Comparison of ENCODE assay signal across 1 cellular context in the genomic region with DNA sequence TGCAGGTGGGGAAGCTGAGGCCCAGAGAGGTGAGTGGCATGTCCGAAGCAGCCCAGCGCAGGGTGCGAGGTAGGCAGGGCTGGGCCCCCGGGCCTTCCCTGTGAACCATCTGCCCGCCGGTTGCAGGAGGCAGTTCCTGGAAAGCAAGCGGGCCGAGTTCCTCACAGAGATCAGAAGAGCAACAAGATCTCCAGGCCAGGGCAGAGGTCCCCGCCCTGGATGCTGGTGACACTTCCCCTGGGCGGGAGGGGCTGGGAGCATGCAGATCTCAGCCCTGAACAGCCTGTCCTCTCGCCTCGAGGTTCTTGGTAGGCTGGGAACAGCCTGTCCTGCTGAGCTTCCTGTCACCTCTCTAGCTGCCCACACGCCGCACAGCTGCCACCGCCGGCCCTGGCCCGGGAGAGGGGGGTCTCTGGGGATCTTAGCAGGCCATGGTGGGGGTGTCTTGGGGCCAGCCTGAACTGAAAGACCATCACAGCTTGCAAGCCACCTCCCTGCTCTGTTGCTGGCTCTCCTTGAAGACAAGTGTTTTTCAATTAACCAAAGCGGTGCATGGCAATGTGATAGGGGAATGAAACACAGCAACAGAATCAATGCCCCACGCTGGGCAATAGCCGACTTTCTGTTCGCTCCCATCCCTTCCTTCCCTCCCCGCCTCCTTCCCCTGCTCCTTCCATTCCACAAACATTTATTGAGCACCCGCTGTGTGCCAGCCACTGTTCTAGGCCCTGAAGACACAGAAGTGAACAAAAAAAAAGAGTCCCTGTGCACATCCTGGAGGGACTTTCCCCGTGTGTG.
TF ChIP-seq lines count a peak whose summit lies in the region.

No MANE protein-coding gene starts in this region.

TF ChIP-seq in HepG2, 621 proteins besides CTCF, POLR2A, EP300 and RAD21 (continued from another document and continues in another):
- peak; percentile 45; the same call in 1 of the 2 replicates for TF ChIP-seq ADNP (CRISPR knock-in tag; IDR thresholded peaks at IDR 0.05)
- TF ChIP-seq MEF2D (CRISPR knock-in tag; IDR thresholded peaks at IDR 0.05) = peak; percentile 71; the same call in 1 of the 2 replicates
- no peak for TF ChIP-seq ZNF660 (CRISPR knock-in tag; IDR thresholded peaks at IDR 0.05; ENCODE audit: borderline replicate concordance, low read depth)
- TF ChIP-seq, protein P1, sequence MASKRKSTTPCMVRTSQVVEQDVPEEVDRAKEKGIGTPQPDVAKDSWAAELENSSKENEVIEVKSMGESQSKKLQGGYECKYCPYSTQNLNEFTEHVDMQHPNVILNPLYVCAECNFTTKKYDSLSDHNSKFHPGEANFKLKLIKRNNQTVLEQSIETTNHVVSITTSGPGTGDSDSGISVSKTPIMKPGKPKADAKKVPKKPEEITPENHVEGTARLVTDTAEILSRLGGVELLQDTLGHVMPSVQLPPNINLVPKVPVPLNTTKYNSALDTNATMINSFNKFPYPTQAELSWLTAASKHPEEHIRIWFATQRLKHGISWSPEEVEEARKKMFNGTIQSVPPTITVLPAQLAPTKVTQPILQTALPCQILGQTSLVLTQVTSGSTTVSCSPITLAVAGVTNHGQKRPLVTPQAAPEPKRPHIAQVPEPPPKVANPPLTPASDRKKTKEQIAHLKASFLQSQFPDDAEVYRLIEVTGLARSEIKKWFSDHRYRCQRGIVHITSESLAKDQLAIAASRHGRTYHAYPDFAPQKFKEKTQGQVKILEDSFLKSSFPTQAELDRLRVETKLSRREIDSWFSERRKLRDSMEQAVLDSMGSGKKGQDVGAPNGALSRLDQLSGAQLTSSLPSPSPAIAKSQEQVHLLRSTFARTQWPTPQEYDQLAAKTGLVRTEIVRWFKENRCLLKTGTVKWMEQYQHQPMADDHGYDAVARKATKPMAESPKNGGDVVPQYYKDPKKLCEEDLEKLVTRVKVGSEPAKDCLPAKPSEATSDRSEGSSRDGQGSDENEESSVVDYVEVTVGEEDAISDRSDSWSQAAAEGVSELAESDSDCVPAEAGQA (IDR thresholded peaks at IDR 0.05; ENCODE audit: low read depth) = no peak
- TF ChIP-seq, protein P1 (CRISPR knock-in tag; IDR thresholded peaks at IDR 0.05; ENCODE audit: borderline replicate concordance) = 0 out of 2 replicates have a peak, but pooled peaks have one; percentile 45
- TF ChIP-seq ZNF20 (CRISPR knock-in tag; IDR thresholded peaks at IDR 0.05) = no peak
- no peak for TF ChIP-seq CBX2 (IDR thresholded peaks at IDR 0.05; ENCODE audit: low read depth, low read length)
- no peak for TF ChIP-seq CBX2 (CRISPR knock-in tag; IDR thresholded peaks at IDR 0.05; ENCODE audit: low read depth)
- TF ChIP-seq ZFAT (CRISPR knock-in tag; conservative IDR thresholded peaks at IDR 0.05) = no peak
- no peak for TF ChIP-seq NFYB (CRISPR knock-in tag; IDR thresholded peaks at IDR 0.05)
- no peak for TF ChIP-seq NFYC (CRISPR knock-in tag; IDR thresholded peaks at IDR 0.05)
- 0 out of 2 replicates have a peak, but pooled peaks have one; percentile 46 for TF ChIP-seq MIXL1 (CRISPR knock-in tag; IDR thresholded peaks at IDR 0.05)
- TF ChIP-seq MYC (CRISPR knock-in tag; IDR thresholded peaks at IDR 0.05; ENCODE audit: borderline replicate concordance) = peak; percentile 81
- no peak for TF ChIP-seq YEATS2 (CRISPR knock-in tag; IDR thresholded peaks at IDR 0.05; ENCODE audit: borderline replicate concordance)
- TF ChIP-seq PHF5A (CRISPR knock-in tag; IDR thresholded peaks at IDR 0.05; ENCODE audit: low read depth, unreplicated experiment) = no peak
- TF ChIP-seq SMYD3 (CRISPR knock-in tag; IDR thresholded peaks at IDR 0.05) = no peak
- TF ChIP-seq, protein P2, sequence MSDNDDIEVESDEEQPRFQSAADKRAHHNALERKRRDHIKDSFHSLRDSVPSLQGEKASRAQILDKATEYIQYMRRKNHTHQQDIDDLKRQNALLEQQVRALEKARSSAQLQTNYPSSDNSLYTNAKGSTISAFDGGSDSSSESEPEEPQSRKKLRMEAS (IDR thresholded peaks at IDR 0.05) = peak; percentile 59
- no peak for TF ChIP-seq SMARCC2 (IDR thresholded peaks at IDR 0.05)
- TF ChIP-seq JARID2 (CRISPR knock-in tag; IDR thresholded peaks at IDR 0.05; ENCODE audit: insufficient replicate concordance) = no peak
- TF ChIP-seq FOXC1 (CRISPR knock-in tag; IDR thresholded peaks at IDR 0.05; ENCODE audit: borderline replicate concordance) = no peak
- TF ChIP-seq ZFYVE20 (CRISPR knock-in tag; IDR thresholded peaks at IDR 0.05; ENCODE audit: borderline replicate concordance, low read depth) = no peak
- TF ChIP-seq ZNF572 (CRISPR knock-in tag; IDR thresholded peaks at IDR 0.05) = 0 out of 2 replicates have a peak, but pooled peaks have one; percentile 45
- no peak for TF ChIP-seq HHEX (CRISPR knock-in tag; IDR thresholded peaks at IDR 0.05)
- no peak for TF ChIP-seq ZNF224 (CRISPR knock-in tag; IDR thresholded peaks at IDR 0.05)
- TF ChIP-seq, protein P3, sequence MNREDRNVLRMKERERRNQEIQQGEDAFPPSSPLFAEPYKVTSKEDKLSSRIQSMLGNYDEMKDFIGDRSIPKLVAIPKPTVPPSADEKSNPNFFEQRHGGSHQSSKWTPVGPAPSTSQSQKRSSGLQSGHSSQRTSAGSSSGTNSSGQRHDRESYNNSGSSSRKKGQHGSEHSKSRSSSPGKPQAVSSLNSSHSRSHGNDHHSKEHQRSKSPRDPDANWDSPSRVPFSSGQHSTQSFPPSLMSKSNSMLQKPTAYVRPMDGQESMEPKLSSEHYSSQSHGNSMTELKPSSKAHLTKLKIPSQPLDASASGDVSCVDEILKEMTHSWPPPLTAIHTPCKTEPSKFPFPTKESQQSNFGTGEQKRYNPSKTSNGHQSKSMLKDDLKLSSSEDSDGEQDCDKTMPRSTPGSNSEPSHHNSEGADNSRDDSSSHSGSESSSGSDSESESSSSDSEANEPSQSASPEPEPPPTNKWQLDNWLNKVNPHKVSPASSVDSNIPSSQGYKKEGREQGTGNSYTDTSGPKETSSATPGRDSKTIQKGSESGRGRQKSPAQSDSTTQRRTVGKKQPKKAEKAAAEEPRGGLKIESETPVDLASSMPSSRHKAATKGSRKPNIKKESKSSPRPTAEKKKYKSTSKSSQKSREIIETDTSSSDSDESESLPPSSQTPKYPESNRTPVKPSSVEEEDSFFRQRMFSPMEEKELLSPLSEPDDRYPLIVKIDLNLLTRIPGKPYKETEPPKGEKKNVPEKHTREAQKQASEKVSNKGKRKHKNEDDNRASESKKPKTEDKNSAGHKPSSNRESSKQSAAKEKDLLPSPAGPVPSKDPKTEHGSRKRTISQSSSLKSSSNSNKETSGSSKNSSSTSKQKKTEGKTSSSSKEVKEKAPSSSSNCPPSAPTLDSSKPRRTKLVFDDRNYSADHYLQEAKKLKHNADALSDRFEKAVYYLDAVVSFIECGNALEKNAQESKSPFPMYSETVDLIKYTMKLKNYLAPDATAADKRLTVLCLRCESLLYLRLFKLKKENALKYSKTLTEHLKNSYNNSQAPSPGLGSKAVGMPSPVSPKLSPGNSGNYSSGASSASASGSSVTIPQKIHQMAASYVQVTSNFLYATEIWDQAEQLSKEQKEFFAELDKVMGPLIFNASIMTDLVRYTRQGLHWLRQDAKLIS (CRISPR knock-in tag; IDR thresholded peaks at IDR 0.05) = no peak
- TF ChIP-seq, protein P4, sequence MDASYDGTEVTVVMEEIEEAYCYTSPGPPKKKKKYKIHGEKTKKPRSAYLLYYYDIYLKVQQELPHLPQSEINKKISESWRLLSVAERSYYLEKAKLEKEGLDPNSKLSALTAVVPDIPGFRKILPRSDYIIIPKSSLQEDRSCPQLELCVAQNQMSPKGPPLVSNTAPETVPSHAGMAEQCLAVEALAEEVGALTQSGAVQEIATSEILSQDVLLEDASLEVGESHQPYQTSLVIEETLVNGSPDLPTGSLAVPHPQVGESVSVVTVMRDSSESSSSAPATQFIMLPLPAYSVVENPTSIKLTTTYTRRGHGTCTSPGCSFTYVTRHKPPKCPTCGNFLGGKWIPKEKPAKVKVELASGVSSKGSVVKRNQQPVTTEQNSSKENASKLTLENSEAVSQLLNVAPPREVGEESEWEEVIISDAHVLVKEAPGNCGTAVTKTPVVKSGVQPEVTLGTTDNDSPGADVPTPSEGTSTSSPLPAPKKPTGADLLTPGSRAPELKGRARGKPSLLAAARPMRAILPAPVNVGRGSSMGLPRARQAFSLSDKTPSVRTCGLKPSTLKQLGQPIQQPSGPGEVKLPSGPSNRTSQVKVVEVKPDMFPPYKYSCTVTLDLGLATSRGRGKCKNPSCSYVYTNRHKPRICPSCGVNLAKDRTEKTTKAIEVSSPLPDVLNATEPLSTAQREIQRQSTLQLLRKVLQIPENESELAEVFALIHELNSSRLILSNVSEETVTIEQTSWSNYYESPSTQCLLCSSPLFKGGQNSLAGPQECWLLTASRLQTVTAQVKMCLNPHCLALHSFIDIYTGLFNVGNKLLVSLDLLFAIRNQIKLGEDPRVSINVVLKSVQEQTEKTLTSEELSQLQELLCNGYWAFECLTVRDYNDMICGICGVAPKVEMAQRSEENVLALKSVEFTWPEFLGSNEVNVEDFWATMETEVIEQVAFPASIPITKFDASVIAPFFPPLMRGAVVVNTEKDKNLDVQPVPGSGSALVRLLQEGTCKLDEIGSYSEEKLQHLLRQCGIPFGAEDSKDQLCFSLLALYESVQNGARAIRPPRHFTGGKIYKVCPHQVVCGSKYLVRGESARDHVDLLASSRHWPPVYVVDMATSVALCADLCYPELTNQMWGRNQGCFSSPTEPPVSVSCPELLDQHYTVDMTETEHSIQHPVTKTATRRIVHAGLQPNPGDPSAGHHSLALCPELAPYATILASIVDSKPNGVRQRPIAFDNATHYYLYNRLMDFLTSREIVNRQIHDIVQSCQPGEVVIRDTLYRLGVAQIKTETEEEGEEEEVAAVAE (CRISPR knock-in tag; IDR thresholded peaks at IDR 0.05; ENCODE audit: borderline replicate concordance) = no peak
- TF ChIP-seq SPEN (CRISPR knock-in tag; IDR thresholded peaks at IDR 0.05; ENCODE audit: low read depth) = peak; percentile 67
- TF ChIP-seq TARDBP (CRISPR knock-in tag; IDR thresholded peaks at IDR 0.05) = no peak
- TF ChIP-seq ZNF781 (CRISPR knock-in tag; IDR thresholded peaks at IDR 0.05; ENCODE audit: borderline replicate concordance, not compliant biosample characterization) = no peak
- peak; percentile 51 for TF ChIP-seq GATAD2A (CRISPR knock-in tag; IDR thresholded peaks at IDR 0.05)
- TF ChIP-seq DNMT3B (CRISPR knock-in tag; conservative IDR thresholded peaks at IDR 0.05) = no peak
- TF ChIP-seq, protein P5, sequence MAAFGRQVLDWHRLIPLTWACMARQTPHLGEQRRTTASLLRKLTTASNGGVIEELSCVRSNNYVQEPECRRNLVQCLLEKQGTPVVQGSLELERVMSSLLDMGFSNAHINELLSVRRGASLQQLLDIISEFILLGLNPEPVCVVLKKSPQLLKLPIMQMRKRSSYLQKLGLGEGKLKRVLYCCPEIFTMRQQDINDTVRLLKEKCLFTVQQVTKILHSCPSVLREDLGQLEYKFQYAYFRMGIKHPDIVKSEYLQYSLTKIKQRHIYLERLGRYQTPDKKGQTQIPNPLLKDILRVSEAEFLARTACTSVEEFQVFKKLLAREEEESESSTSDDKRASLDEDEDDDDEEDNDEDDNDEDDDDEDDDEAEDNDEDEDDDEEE (CRISPR knock-in tag; IDR thresholded peaks at IDR 0.05) = no peak
- TF ChIP-seq, protein P6, sequence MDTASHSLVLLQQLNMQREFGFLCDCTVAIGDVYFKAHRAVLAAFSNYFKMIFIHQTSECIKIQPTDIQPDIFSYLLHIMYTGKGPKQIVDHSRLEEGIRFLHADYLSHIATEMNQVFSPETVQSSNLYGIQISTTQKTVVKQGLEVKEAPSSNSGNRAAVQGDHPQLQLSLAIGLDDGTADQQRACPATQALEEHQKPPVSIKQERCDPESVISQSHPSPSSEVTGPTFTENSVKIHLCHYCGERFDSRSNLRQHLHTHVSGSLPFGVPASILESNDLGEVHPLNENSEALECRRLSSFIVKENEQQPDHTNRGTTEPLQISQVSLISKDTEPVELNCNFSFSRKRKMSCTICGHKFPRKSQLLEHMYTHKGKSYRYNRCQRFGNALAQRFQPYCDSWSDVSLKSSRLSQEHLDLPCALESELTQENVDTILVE (CRISPR knock-in tag; IDR thresholded peaks at IDR 0.05) = no peak
- TF ChIP-seq, protein P7, sequence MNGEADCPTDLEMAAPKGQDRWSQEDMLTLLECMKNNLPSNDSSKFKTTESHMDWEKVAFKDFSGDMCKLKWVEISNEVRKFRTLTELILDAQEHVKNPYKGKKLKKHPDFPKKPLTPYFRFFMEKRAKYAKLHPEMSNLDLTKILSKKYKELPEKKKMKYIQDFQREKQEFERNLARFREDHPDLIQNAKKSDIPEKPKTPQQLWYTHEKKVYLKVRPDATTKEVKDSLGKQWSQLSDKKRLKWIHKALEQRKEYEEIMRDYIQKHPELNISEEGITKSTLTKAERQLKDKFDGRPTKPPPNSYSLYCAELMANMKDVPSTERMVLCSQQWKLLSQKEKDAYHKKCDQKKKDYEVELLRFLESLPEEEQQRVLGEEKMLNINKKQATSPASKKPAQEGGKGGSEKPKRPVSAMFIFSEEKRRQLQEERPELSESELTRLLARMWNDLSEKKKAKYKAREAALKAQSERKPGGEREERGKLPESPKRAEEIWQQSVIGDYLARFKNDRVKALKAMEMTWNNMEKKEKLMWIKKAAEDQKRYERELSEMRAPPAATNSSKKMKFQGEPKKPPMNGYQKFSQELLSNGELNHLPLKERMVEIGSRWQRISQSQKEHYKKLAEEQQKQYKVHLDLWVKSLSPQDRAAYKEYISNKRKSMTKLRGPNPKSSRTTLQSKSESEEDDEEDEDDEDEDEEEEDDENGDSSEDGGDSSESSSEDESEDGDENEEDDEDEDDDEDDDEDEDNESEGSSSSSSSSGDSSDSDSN (CRISPR knock-in tag; IDR thresholded peaks at IDR 0.05) = peak; percentile 51; the same call in 1 of the 2 replicates
- TF ChIP-seq, protein P8, sequence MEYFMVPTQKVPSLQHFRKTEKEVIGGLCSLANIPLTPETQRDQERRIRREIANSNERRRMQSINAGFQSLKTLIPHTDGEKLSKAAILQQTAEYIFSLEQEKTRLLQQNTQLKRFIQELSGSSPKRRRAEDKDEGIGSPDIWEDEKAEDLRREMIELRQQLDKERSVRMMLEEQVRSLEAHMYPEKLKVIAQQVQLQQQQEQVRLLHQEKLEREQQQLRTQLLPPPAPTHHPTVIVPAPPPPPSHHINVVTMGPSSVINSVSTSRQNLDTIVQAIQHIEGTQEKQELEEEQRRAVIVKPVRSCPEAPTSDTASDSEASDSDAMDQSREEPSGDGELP (IDR thresholded peaks at IDR 0.05; ENCODE audit: borderline replicate concordance, low read depth) = peak; percentile 51; the same call in 1 of the 2 replicates
- no peak for TF ChIP-seq HES4 (CRISPR knock-in tag; IDR thresholded peaks at IDR 0.05; ENCODE audit: borderline replicate concordance)
- TF ChIP-seq RCOR2 (CRISPR knock-in tag; IDR thresholded peaks at IDR 0.05) = peak; percentile 51; the same call in 1 of the 2 replicates
